In genomic region chr3:24420829-24421228, GRCh38 we compare ENCODE assay signal across 2 cellular contexts.
TF ChIP-seq lines count a peak whose summit lies in the region.

No MANE protein-coding gene starts in this region.

TF ChIP-seq in HEK293, 187 proteins besides CTCF, POLR2A, EP300 and RAD21 (continued from another document):
- TF ChIP-seq ATF2 (tag by site-specific recombination; IDR thresholded peaks at IDR 0.05; ENCODE audit: low read depth) (peak; percentile 25; the same call in 1 of the 2 replicates), ZNF146 (tag by site-specific recombination; IDR thresholded peaks at IDR 0.05) (peak; percentile 92)

TF ChIP-seq in HEK293T, 16 proteins besides CTCF, POLR2A, EP300 and RAD21:
- 0 out of 2 replicates have a peak, but pooled peaks have one; percentile 30 for TF ChIP-seq PKNOX1 (IDR thresholded peaks at IDR 0.05)
TF ChIP-seq in HEK293T: peak in this region for 1; not testable (repeated sequence) for 15.
